18 cellular contexts compared by ENCODE assay signal in genomic region chr14:32197919-32198318, GRCh38. TPM values are rescaled to one million over a fixed set of nuclear protein-coding genes. Genes with fewer than 3 reads are reported as not detected.
DNase-seq lines count a peak whose midpoint lies in the region; ATAC-seq and TF ChIP-seq lines count a peak whose summit lies in the region.
"Had no signal": no experiment of that assay in that cellular context is flagged by ENCODE, and none has a peak within 500 bp of the region (broad histone marks: within the 10 kb centered on the region; RNA-seq: fewer than 3 reads in every experiment).

No MANE protein-coding gene starts in this region.

- H2AFZ ChIP-seq in mammary epithelial cell (ENCODE audit: low read depth, low read length) = no peak overlapping the region

- ATAC-seq in GM21526 (IDR thresholded peaks at IDR 0.05; ENCODE audit: low FRiP score, unreplicated experiment) = peak; percentile 40
- peak; percentile 40 for ATAC-seq in HG03196 (IDR thresholded peaks at IDR 0.05; ENCODE audit: unreplicated experiment)
- no peak for ATAC-seq in right cardiac atrium

- BruUV-seq in mammary epithelial cell (replicated peaks; lab: Mats Ljungman, UMichigan) = no TSS peak

- H3K4me2 ChIP-seq in mammary epithelial cell (ENCODE audit: insufficient read depth, low read depth, low read length) = no peak overlapping the region

- H3K27ac ChIP-seq in mammary epithelial cell (ENCODE audit: insufficient read depth, low read depth, low read length) = no peak overlapping the region
- H3K27ac ChIP-seq in breast epithelium = no peak overlapping the region
- no peak overlapping the region for H3K27ac ChIP-seq in prostate gland
- H3K27ac ChIP-seq in right cardiac atrium (ENCODE audit: low read length) = no peak overlapping the region
- H3K27ac ChIP-seq: vagina had no signal

- intact Hi-C loops in mammary epithelial cell (cut with micrococcal nuclease) (no loop called here), breast epithelium (cut with DNase I; ENCODE audit: low total_unique reads) (no loop called here), prostate gland (cut with DNase I) (no loop called here), right cardiac atrium (cut with DNase I) (no loop called here)

- TF ChIP-seq CTCF in mammary epithelial cell (conservative IDR thresholded peaks at IDR 0.05 in 1 of 2, IDR thresholded peaks at IDR 0.05 in 1 of 2; ENCODE audit: extremely low read depth in 1 of 2, insufficient read depth in 1 of 2, low read depth in 1 of 2, low read length in 2 of 2) = no peak
- no peak for TF ChIP-seq CTCF in breast epithelium (IDR thresholded peaks at IDR 0.05)
- no peak for TF ChIP-seq CTCF in prostate gland (IDR thresholded peaks at IDR 0.05)

- TF ChIP-seq POLR2A in breast epithelium (IDR thresholded peaks at IDR 0.05) (no peak), prostate gland (IDR thresholded peaks at IDR 0.05) (no peak)

- CTCF ChIA-PET in mammary epithelial cell (lab: Charles Lee; ENCODE audit: low non-redundant PET) = no interaction called here

- WGBS in mammary epithelial cell (ENCODE audit: low coverage, missing lambda C conversion rate) = 75% methylated on average over 1 of the region's 1 CpG
- WGBS in prostate gland = 48% methylated on average over 1 of the region's 1 CpG
- 68% methylated on average over 1 of the region's 1 CpG for WGBS in right cardiac atrium

- DNase-seq in mammary epithelial cell = peak; percentile 61
- DNase-seq in breast epithelium (ENCODE audit: low spot score in 2 of 2) = no peak
- DNase-seq in prostate gland (ENCODE audit: low spot score) = peak; percentile 19
- no peak for DNase-seq in midbrain (lab: John Stamatoyannopoulos, UW)
- DNase-seq in superior temporal gyrus (ENCODE audit: extremely low spot score) = no peak
- no peak for DNase-seq in right cardiac atrium
- DNase-seq: activated naive CD4-positive, alpha-beta T cell treated with Interleukin-2 at 50 U/mL for 16 hours; KG1; NCI-H1694; NCI-H82; stimulated activated CD4-positive, alpha-beta T cell treated with anti-CD3 and anti-CD28 coated beads, Interleukin-2, amount 100 ng/mL, for 24 hours had no signal

- H3K9ac ChIP-seq in mammary epithelial cell (ENCODE audit: insufficient read depth, low read length) = no peak overlapping the region

- no peaks in the 10 kb centered on the region for H4K20me1 ChIP-seq in mammary epithelial cell (ENCODE audit: insufficient read depth, low read length)

- H3K4me3 ChIP-seq in mammary epithelial cell (replicated peaks in 1 of 3; ENCODE audit: insufficient read depth in 1 of 3, low read depth in 2 of 3, low read length in 3 of 3) (no peak overlapping the region), breast epithelium (no peak overlapping the region), prostate gland (no peak overlapping the region), right cardiac atrium (ENCODE audit: low read length) (no peak overlapping the region)
- H3K4me3 ChIP-seq: vagina had no signal

- in situ Hi-C loops in mammary epithelial cell (cut with MboI; ENCODE audit: low sequenced_read_pairs in 2 of 2) = no loop called here

- no peaks in the 10 kb centered on the region for H3K9me3 ChIP-seq in mammary epithelial cell (replicated peaks; ENCODE audit: insufficient read depth, low read length)
- no peaks in the 10 kb centered on the region for H3K9me3 ChIP-seq in breast epithelium
- H3K9me3 ChIP-seq in prostate gland = no peaks in the 10 kb centered on the region
- H3K9me3 ChIP-seq in right cardiac atrium (ENCODE audit: control insufficient read depth, low read length) = no peaks in the 10 kb centered on the region
- H3K9me3 ChIP-seq: vagina had no signal

- H3K27me3 ChIP-seq in mammary epithelial cell (ENCODE audit: insufficient read depth, low read length) (no peaks in the 10 kb centered on the region), breast epithelium (no peaks in the 10 kb centered on the region), prostate gland (replicated peaks; ENCODE audit: insufficient read depth) (no peaks in the 10 kb centered on the region), right cardiac atrium (ENCODE audit: control insufficient read depth, insufficient read depth) (no peaks in the 10 kb centered on the region)
- H3K27me3 ChIP-seq: vagina had no signal

- H3K4me1 ChIP-seq in mammary epithelial cell (ENCODE audit: insufficient read depth, low read length) (peaks cover 23% of the 10 kb centered on the region), breast epithelium (no peaks in the 10 kb centered on the region), prostate gland (replicated peaks) (no peaks in the 10 kb centered on the region), right cardiac atrium (ENCODE audit: control insufficient read depth, insufficient read depth, low read length) (no peaks in the 10 kb centered on the region)

- no peaks in the 10 kb centered on the region for H3K36me3 ChIP-seq in mammary epithelial cell (ENCODE audit: insufficient read depth, low read length)
- H3K36me3 ChIP-seq in breast epithelium = no peaks in the 10 kb centered on the region
- H3K36me3 ChIP-seq in prostate gland = no peaks in the 10 kb centered on the region
- H3K36me3 ChIP-seq: vagina had no signal

- H3K79me2 ChIP-seq in mammary epithelial cell (ENCODE audit: insufficient read depth, low read length) = no peaks in the 10 kb centered on the region

- dilution Hi-C loops in mammary epithelial cell (cut with HindIII; ENCODE audit: low sequenced_read_pairs) = no loop called here

RNA-seq across cellular contexts. Expression of gene RNU6-7, which starts 3.9 kb away (rescaled TPM):
- total RNA-seq in mammary epithelial cell (not detected), breast epithelium (not detected), prostate gland (not detected), right cardiac atrium (not detected)
- polyA plus RNA-seq in mammary epithelial cell (not detected), right cardiac atrium (not detected)
- not detected for polyA minus RNA-seq in mammary epithelial cell
- total RNA-seq: activated CD8-positive, alpha-beta memory T cell treated with anti-CD3 and anti-CD28 coated beads for 36 hours; cardiac septum; pulmonary artery endothelial cell; vagina had no signal
- polyA plus RNA-seq: AG04450 had no signal

RNA-seq across cellular contexts. Expression of gene RNU6-8, which starts 5.2 kb away (rescaled TPM):
- total RNA-seq in mammary epithelial cell (not detected), breast epithelium (not detected), prostate gland (not detected), right cardiac atrium (not detected)
- polyA plus RNA-seq in mammary epithelial cell (not detected), right cardiac atrium (not detected)
- not detected for polyA minus RNA-seq in mammary epithelial cell
- total RNA-seq: activated CD8-positive, alpha-beta memory T cell treated with anti-CD3 and anti-CD28 coated beads for 36 hours; cardiac septum; pulmonary artery endothelial cell; vagina had no signal
- polyA plus RNA-seq: AG04450 had no signal

Comparison
In these comparisons a context has a peak if more than half of its experiments do, and no peak if none do; other contexts are left out.
1. DNase-seq: peak in mammary epithelial cell (single experiment) and prostate gland (single experiment); none in breast epithelium (0 of 2), midbrain (single experiment), superior temporal gyrus (single experiment) and right cardiac atrium (0 of 3).
2. ATAC-seq: peak in GM21526 (single experiment) and HG03196 (single experiment); none in right cardiac atrium (0 of 2).